ENCODE assay signal across 1 cellular context in the genomic region with DNA sequence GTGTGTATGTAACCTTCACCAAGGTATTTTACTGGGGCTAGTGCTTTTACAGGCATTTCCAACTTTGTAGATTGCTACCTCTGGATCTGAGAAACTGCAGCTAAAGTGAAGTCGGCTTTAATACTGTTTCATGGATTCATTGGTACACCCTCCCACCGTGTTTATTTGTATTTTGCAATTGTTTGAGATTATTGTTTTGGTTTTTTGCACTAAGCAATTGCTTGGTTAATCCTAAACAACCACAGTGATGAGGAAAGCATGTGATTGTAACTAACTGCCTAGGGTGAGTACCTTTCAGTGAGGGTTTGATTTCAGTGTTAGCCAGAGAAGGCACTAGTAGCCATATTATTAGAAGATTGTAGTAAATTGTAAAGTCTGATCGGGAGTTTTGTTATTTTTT.
TF ChIP-seq lines count a peak whose summit lies in the region.

No MANE protein-coding gene starts in this region.

TF ChIP-seq in HCT116, 20 proteins besides CTCF, POLR2A, EP300 and RAD21:
- no peak for TF ChIP-seq POLR2AphosphoS5 (IDR thresholded peaks at IDR 0.05; ENCODE audit: low read depth, low read length)
- no peak for TF ChIP-seq SRF (IDR thresholded peaks at IDR 0.05; ENCODE audit: low read depth)
- TF ChIP-seq CBX3 (IDR thresholded peaks at IDR 0.05; ENCODE audit: low read depth) = no peak
- no peak for TF ChIP-seq EGR1 (IDR thresholded peaks at IDR 0.05; ENCODE audit: low read depth)
- TF ChIP-seq ZFX (IDR thresholded peaks at IDR 0.05) = no peak
- no peak for TF ChIP-seq YY1 (IDR thresholded peaks at IDR 0.05; ENCODE audit: extremely low read depth, insufficient replicate concordance, low read depth, low read length)
- no peak for TF ChIP-seq TCF7L2 (IDR thresholded peaks at IDR 0.05; ENCODE audit: borderline replicate concordance, extremely low read depth, insufficient read depth, insufficient read length)
- TF ChIP-seq ELF1 (IDR thresholded peaks at IDR 0.05; ENCODE audit: borderline replicate concordance, low read depth) = no peak
